Comparison of ENCODE assay signal across 8 cellular contexts in the genomic region with DNA sequence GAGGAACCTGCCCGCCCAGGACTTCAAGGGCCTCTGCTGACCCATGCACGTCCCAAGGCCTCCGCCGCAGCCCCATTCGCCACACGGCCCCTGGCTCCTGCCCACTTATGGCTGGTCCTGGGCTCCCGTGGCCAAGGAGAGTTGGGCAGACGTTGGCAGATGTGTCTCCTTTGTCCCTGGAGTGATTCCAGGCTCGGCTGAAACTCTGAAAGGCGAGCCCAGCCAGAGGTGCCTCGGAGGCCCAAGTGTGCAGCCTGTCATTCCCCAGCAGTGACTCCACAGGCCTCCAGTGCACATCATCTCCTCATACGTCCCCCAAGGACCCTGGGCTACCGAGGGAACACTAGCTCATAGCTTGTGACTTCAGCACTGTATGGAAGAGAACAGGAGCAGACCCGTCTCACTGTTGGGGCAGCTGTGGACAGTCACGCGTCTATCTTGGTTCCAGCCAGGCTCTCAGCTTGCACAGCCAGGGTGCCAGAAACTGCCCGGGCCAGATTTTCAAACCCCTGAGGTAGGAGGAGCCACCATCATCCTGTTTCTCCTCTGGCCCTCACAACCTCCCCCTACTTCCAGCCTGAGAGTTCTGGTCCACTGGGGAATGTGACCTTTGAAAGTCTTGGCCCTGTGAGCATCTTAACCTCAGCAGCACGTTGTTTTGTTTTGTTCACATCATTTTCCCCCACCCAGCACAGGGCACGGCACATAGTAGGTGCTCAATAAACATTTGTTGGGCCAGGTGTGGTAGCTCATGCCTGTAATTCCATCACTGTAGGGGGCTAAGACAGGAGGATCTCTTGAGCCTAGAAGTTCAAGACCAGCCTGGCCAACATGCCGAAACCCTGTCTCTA. TPM values are rescaled to one million over a fixed set of nuclear protein-coding genes. Genes with fewer than 3 reads are reported as not detected.
DNase-seq lines count a peak whose midpoint lies in the region; ATAC-seq and TF ChIP-seq lines count a peak whose summit lies in the region.

No MANE protein-coding gene starts in this region.

- DNase-seq in D341Med (ENCODE audit: low spot score) (peak; percentile 62), RPMI7951 (ENCODE audit: low read depth) (peak; percentile 22), foreskin keratinocyte (no peak), trophoblast cell (peak in 1 of 2 donors; percentile 37)
- DNase-seq in stimulated activated naive CD4-positive, alpha-beta T cell (lab: John Stamatoyannopoulos, UW), result no peak

- peak overlapping the region; percentile 15 for H2BK5ac ChIP-seq in trophoblast cell (ENCODE audit: low read depth, low read length, poor library complexity)

- peak overlapping the region; percentile 53 for H4K91ac ChIP-seq in trophoblast cell (ENCODE audit: low read depth, low read length)

- peak overlapping the region; percentile 20 for H4K12ac ChIP-seq in trophoblast cell (ENCODE audit: low read depth, low read length)

- peak overlapping the region; percentile 66 for H3K14ac ChIP-seq in trophoblast cell (ENCODE audit: low read length)

- H2AFZ ChIP-seq in trophoblast cell (ENCODE audit: insufficient read depth, low read length, poor library complexity), result peak overlapping the region; percentile 73

- H4K8ac ChIP-seq in trophoblast cell (ENCODE audit: low read depth, low read length), result peak overlapping the region; percentile 3

- peak overlapping the region; percentile 0 for H2AK5ac ChIP-seq in trophoblast cell (ENCODE audit: low read length)

- peak overlapping the region; percentile 6 for H3K18ac ChIP-seq in trophoblast cell (ENCODE audit: low read length)

- H3K23ac ChIP-seq in trophoblast cell (ENCODE audit: low read length), result no peak overlapping the region

- H3K9me3 ChIP-seq in trophoblast cell (ENCODE audit: insufficient read depth, low read depth, low read length), result no peaks in the 10 kb centered on the region

- H3K4ac ChIP-seq in trophoblast cell (ENCODE audit: low read depth, low read length), result no peak overlapping the region

- no CpG with 5 or more reads among the region's 20 CpGs for WGBS in trophoblast cell (ENCODE audit: extremely low coverage, insufficient coverage, insufficient read length)

- H2BK12ac ChIP-seq in trophoblast cell (ENCODE audit: low read length), result peak overlapping the region; percentile 64

- peak; percentile 5 for ATAC-seq in foreskin keratinocyte
- no peak for ATAC-seq in HG02759 (IDR thresholded peaks at IDR 0.05; ENCODE audit: unreplicated experiment)
- no peak for ATAC-seq in GM18502 (IDR thresholded peaks at IDR 0.05; ENCODE audit: poor library complexity, unreplicated experiment)
- no peak for ATAC-seq in GM21723 (IDR thresholded peaks at IDR 0.05; ENCODE audit: unreplicated experiment)

- H3K79me1 ChIP-seq in trophoblast cell (ENCODE audit: low read length), result peaks cover 16% of the 10 kb centered on the region

- no peak overlapping the region for H3K4me2 ChIP-seq in trophoblast cell (ENCODE audit: low read length)

- H3K4me3 ChIP-seq in trophoblast cell (ENCODE audit: low read depth, low read length), result no peak overlapping the region

- H3K4me1 ChIP-seq in foreskin keratinocyte, result peaks cover 8% of the 10 kb centered on the region
- H3K4me1 ChIP-seq in trophoblast cell (ENCODE audit: control insufficient read depth in 1 of 2, insufficient read depth in 2 of 2, low read length in 2 of 2), result peaks cover 20 to 25% of the 10 kb centered on the region in 2 experiments

- H3K9ac ChIP-seq in trophoblast cell (ENCODE audit: low read length), result no peak overlapping the region

- H3K27me3 ChIP-seq in foreskin keratinocyte (no peaks in the 10 kb centered on the region), trophoblast cell (ENCODE audit: insufficient read depth, low read length) (no peaks in the 10 kb centered on the region)

- H3K36me3 ChIP-seq in trophoblast cell (ENCODE audit: control insufficient read depth in 1 of 2, insufficient read depth in 2 of 2, low read length in 2 of 2), result no peaks in the 10 kb centered on the region

- H3K27ac ChIP-seq in foreskin keratinocyte (no peak overlapping the region), trophoblast cell (ENCODE audit: low read depth, low read length) (peak overlapping the region; percentile 5)

- peak overlapping the region; percentile 7 for H2BK120ac ChIP-seq in trophoblast cell (ENCODE audit: insufficient read depth, low read length, poor library complexity)

- TF ChIP-seq CTCF in foreskin keratinocyte (conservative IDR thresholded peaks at IDR 0.05), result no peak

- H3K79me2 ChIP-seq in trophoblast cell (ENCODE audit: control insufficient read depth, insufficient read depth, low read length, poor library complexity), result peaks cover 3% of the 10 kb centered on the region

RNA-seq across cellular contexts. Expression of a gene that starts 50.2 kb away (rescaled TPM):
- total RNA-seq in RPMI7951 (2014; rRNA removed; shearing (Covaris generic)), result 371 and 402 TPM in 2 replicates
- 201 and 215 TPM in 2 replicates for total RNA-seq in foreskin keratinocyte
- polyA plus RNA-seq in foreskin keratinocyte, result 250 and 265 TPM in 2 replicates
- 454 and 493 TPM in 2 replicates for polyA plus RNA-seq in trophoblast cell (2013)

Comparison
In these comparisons a context has a peak if more than half of its experiments do, and no peak if none do; other contexts are left out.
1. DNase-seq: peak in D341Med (single experiment) and RPMI7951 (single experiment); none in foreskin keratinocyte (0 of 2) and stimulated activated naive CD4-positive, alpha-beta T cell (0 of 6).